Comparison of ENCODE assay signal across 35 cellular contexts in the genomic region with DNA sequence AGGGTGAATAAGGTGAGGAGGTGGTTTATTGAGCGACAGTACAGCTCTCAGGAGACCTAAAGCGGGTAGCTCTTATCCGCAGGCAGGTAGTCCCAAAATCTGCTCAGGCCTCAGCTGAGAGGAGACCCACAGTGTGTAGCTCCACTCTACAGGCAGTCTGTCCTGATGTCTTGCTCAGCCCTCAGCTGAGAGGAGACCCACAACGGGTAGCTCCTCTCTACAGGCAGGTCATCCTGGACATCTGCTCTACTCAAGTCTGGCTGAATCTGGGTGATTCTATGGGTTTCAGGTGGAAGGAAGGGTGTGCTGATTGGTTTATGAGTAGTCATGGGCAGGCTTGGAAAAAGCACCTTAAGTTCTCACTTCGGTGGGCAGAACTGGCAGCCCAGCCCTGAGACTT. TPM values are rescaled to one million over a fixed set of nuclear protein-coding genes. Genes with fewer than 3 reads are reported as not detected.
"Had no signal": no experiment of that assay in that cellular context is flagged by ENCODE, and none has a peak within 500 bp of the region (broad histone marks: within the 10 kb centered on the region; RNA-seq: fewer than 3 reads in every experiment).

No MANE protein-coding gene starts in this region.

- DNase-seq: activated CD4-positive, alpha-beta T cell treated with anti-CD3 and anti-CD28 coated beads, Interleukin-2, amount 10 ng/mL, durations not matched to agents 24 days and 14 days; activated CD4-positive, alpha-beta T cell treated with anti-CD3 and anti-CD28 coated beads, Interleukin-2, amount 50 U/mL, for 4 hours; activated CD8-positive, alpha-beta T cell treated with anti-CD3 and anti-CD28 coated beads for 36 hours; activated effector memory CD4-positive, alpha-beta T cell treated with anti-CD3 and anti-CD28 coated beads, Interleukin-2, amount 50 U/mL, for 16 hours; activated naive CD4-positive, alpha-beta T cell; activated naive CD4-positive, alpha-beta T cell treated with anti-CD3 and anti-CD28 coated beads, Interleukin-2, amount 50 U/mL, for 16 hours; activated naive CD8-positive, alpha-beta T cell treated with anti-CD3 and anti-CD28 coated beads, Interleukin-2, amount 10 ng/mL, durations not matched to agents 7 days and 5 days; activated T-cell treated with anti-CD3 and anti-CD28 coated beads, Interleukin-2, amount 50 U/mL, for 1 hour; activated T-cell treated with anti-CD3 and anti-CD28 coated beads, Interleukin-2, amount 50 U/mL, for 72 hours; adrenal gland; caudate nucleus; cerebellar nuclear complex; MM.1S; MV-4-11; NCI-H1092; NCI-H1436 treated with DMSO at 0.1 percent for 48 hours; NCI-H187 treated with DMSO at 0.1 percent for 48 hours; NCI-H2081; NCI-H226; NCI-H446 treated with DMSO at 0.1 percent for 48 hours; NCI-H524 treated with DMSO at 0.1 percent for 48 hours; SIG-M5; T1000; WERI-Rb-1 had no signal

- H3K4me3 ChIP-seq: adrenal gland, SK-N-MC had no signal

- H3K4me1 ChIP-seq: adrenal gland had no signal

- ATAC-seq: activated CD8-positive, alpha-beta T cell treated with anti-CD3 and anti-CD28 coated beads for 36 hours; activated T-cell treated with anti-CD3 and anti-CD28 coated beads, Interleukin-2, amount 50 U/mL, for 72 hours; activated T-helper 17 cell treated with anti-CD3 and anti-CD28 coated beads, Interleukin-2, amount 50 U/mL, for 72 hours had no signal

- H3K36me3 ChIP-seq: adrenal gland, WERI-Rb-1 had no signal

- H3K27ac ChIP-seq: adrenal gland, KMS-11, RWPE1, SK-N-MC, WERI-Rb-1 had no signal

- H3K4me2 ChIP-seq: KMS-11 had no signal

- H3K9me3 ChIP-seq: adrenal gland had no signal

- H3K9ac ChIP-seq: KMS-11 had no signal

- FAIRE-seq: bronchial epithelial cell, RCC 7860 had no signal

RNA-seq across cellular contexts. Expression of gene ABCB5, which starts 55.6 kb away (rescaled TPM):
- total RNA-seq: activated CD4-positive, alpha-beta T cell treated with anti-CD3 and anti-CD28 coated beads, Interleukin-2, amount 10 ng/mL, durations not matched to agents 24 days and 14 days; activated CD8-positive, alpha-beta memory T cell treated with anti-CD3 and anti-CD28 coated beads for 36 hours; activated CD8-positive, alpha-beta T cell treated with anti-CD3 and anti-CD28 coated beads for 36 hours; activated naive CD8-positive, alpha-beta T cell treated with anti-CD3 and anti-CD28 coated beads, Interleukin-2, amount 10 ng/mL, durations not matched to agents 7 days and 5 days; activated T-cell treated with anti-CD3 and anti-CD28 coated beads, Interleukin-2, amount 50 U/mL, for 72 hours; activated T-helper 17 cell treated with anti-CD3 and anti-CD28 coated beads, Interleukin-2, amount 50 U/mL, for 72 hours; adrenal gland; bronchial epithelial cell; LHCN-M2; Right ventricle myocardium inferior; T-helper 1 cell treated with Interleukin-12 subunit alpha and Interleukin-12 subunit beta and Interleukin-4 antibody, amounts not matched to agents 30 ng/mL and 1 ng/mL, for 36 hours; T-helper 2 cell treated with Interferon-gamma antibody and Interleukin-4, amounts not matched to agents 100 ng/mL and 5 ng/mL, for 36 hours had no signal
